Comparison of ENCODE assay signal across 1 cellular context in the genomic region with DNA sequence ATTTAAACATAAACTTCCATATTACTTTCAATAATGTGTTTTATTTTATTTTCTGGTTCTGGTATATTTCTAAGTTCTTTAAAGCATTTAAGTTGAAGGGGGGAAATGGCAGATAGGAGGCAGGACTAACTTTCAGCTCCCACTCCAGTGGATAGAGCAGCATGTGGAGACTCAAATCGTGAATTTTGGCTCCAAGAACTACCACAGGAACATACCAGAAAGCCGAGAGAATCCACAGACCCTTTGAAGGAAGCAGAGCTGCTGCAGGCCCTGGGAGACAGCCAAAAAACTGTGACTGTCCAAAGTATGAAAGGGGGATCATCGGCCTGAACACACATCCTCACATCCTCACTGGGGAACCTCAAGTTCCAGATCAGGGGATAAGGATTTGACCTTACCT.
TF ChIP-seq lines count a peak whose summit lies in the region.

No MANE protein-coding gene starts in this region.

TF ChIP-seq in GM12878, 131 proteins besides CTCF, POLR2A, EP300 and RAD21:
- TF ChIP-seq IKZF2 (IDR thresholded peaks at IDR 0.05) = no peak
